In the genomic region with DNA sequence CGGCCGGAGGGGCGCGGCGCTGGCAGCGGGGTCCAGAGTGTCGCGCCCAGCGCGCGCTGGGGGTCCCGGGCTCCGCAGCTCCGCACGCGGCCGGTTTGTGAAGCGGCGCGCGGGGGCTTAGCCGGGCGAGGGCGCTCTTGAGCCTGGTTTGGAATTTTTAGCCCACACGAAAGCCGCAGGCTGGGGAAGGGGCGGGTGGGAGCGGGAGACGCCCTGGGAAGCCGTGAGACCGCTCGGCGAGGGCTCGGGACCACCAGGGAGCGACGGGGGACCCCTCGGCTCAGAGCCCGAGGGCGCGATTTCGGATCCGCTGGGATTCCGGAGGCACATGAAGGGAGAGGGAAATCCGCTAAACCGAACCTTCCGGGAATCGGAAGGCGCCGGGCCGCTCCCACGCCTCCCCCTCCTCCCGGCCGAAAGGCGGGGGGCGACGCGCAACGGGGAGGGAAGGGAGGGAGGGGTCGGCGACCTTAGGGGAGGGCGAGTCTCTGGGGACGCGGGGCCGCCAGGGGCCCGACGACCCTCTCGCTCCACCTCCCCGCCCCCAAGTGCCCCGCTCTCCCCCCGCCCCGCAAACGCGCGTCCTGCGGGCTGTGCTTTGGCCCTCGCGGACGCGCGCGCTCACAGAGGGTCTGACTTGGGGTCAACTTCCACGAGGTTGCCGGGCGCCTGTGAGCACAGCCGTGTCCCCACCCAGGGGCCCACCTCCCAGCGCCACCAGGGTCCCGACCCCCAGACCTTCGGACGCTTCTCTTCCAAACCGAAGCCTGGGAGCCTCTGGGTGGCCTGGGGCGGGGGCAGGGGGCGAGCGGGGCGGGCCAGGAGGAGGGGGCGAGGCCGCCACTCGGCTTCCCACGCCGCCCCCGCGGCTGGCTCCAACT, we compare ENCODE assay signal across 8 cellular contexts. TPM values are rescaled to one million over a fixed set of nuclear protein-coding genes. Genes with fewer than 3 reads are reported as not detected.
DNase-seq lines count a peak whose midpoint lies in the region; ATAC-seq and TF ChIP-seq lines count a peak whose summit lies in the region.

No MANE protein-coding gene starts in this region.

- no peaks in the 10 kb centered on the region for H3K9me2 ChIP-seq in neural cell (ENCODE audit: insufficient read depth, low read length)

- H3K9me3 ChIP-seq in neural cell (ENCODE audit: low read length) (no peaks in the 10 kb centered on the region), subcutaneous abdominal adipose tissue (ENCODE audit: control insufficient read depth in 5 of 5, low read length in 5 of 5) (peaks cover 0 to 3% (median 0%) of the 10 kb centered on the region in 5 donors)

- H3K36me3 ChIP-seq in neural cell (ENCODE audit: insufficient read depth, low read length) (no peaks in the 10 kb centered on the region), subcutaneous abdominal adipose tissue (ENCODE audit: control insufficient read depth in 5 of 5, insufficient read depth in 5 of 5, low read length in 5 of 5) (no peaks in the 10 kb centered on the region)

- H3K4me2 ChIP-seq in neural cell (ENCODE audit: low read length) = no peak overlapping the region

- no peaks in the 10 kb centered on the region for H4K20me1 ChIP-seq in neural cell (ENCODE audit: insufficient read depth)

- peaks cover 50% of the 10 kb centered on the region for H3K27me3 Mint-ChIP-seq in activated T-cell treated with anti-CD3 and anti-CD28 coated beads, Interleukin-2, amount 50 U/mL, for 24 hours

- H3K27me3 ChIP-seq in neural cell (ENCODE audit: insufficient read depth, low read depth, low read length) = peaks cover 18% of the 10 kb centered on the region
- peaks cover 15 to 42% (median 38%) of the 10 kb centered on the region in 5 donors for H3K27me3 ChIP-seq in subcutaneous abdominal adipose tissue (ENCODE audit: control insufficient read depth in 5 of 5, insufficient read depth in 4 of 5, low read length in 5 of 5)

- H3K79me2 ChIP-seq in neural cell (replicated peaks; ENCODE audit: insufficient read depth, low read length) = no peaks in the 10 kb centered on the region

- H3K4me1 Mint-ChIP-seq in activated T-cell treated with anti-CD3 and anti-CD28 coated beads, Interleukin-2, amount 50 U/mL, for 24 hours (ENCODE audit: low read depth) = peaks cover 12% of the 10 kb centered on the region

- no peak overlapping the region for H2AFZ ChIP-seq in neural cell (ENCODE audit: low read depth, low read length)

- ATAC-seq in HG03354 (IDR thresholded peaks at IDR 0.05; ENCODE audit: poor library complexity, severe bottlenecking, unreplicated experiment) = no peak

- H3K4me1 ChIP-seq in subcutaneous abdominal adipose tissue (ENCODE audit: control insufficient read depth in 5 of 5, insufficient read depth in 5 of 5, low read length in 5 of 5) = peaks cover 0 to 32% (median 22%) of the 10 kb centered on the region in 5 donors

- H3K27ac Mint-ChIP-seq in activated T-cell treated with anti-CD3 and anti-CD28 coated beads, Interleukin-2, amount 50 U/mL, for 24 hours = no peak overlapping the region

- peak; percentile 91 for TF ChIP-seq RAD21 in neural cell (conservative IDR thresholded peaks at IDR 0.05)

- H3F3A ChIP-seq in neural cell (ENCODE audit: insufficient read depth, low read length, poor library complexity, severe bottlenecking) = no peaks in the 10 kb centered on the region

- H3K4me3 ChIP-seq in neural cell (ENCODE audit: low read length) = peak overlapping the region; percentile 91
- H3K4me3 ChIP-seq in subcutaneous abdominal adipose tissue (ENCODE audit: low read depth in 1 of 5, low read length in 5 of 5) = peak overlapping the region in 4 of 5 donors; percentile 55 to 70 (median 68)

- H3K27ac ChIP-seq in neural cell (ENCODE audit: low read length) (peak overlapping the region; percentile 12), subcutaneous abdominal adipose tissue (ENCODE audit: low read depth, low read length) (no peak overlapping the region)

- peak overlapping the region; percentile 29 for H3K4me3 Mint-ChIP-seq in activated T-cell treated with anti-CD3 and anti-CD28 coated beads, Interleukin-2, amount 50 U/mL, for 24 hours

- peak; percentile 27 for TF ChIP-seq EP300 in neural cell (conservative IDR thresholded peaks at IDR 0.05; ENCODE audit: poor library complexity, severe bottlenecking)

- H3K9me3 Mint-ChIP-seq in activated T-cell treated with anti-CD3 and anti-CD28 coated beads, Interleukin-2, amount 50 U/mL, for 24 hours = no peaks in the 10 kb centered on the region

- peak; percentile 93 for TF ChIP-seq CTCF in neural cell (IDR thresholded peaks at IDR 0.05; ENCODE audit: poor library complexity, severe bottlenecking)

- DNase-seq in NCI-H1436 (lab: John Stamatoyannopoulos, UW) (peak; percentile 46), NCI-H1436 treated with DMSO at 0.1 percent for 48 hours (lab: John Stamatoyannopoulos, UW) (no peak), NCI-H460 (ENCODE audit: extremely low read depth, low read depth) (peak; percentile 44), fibroblast of peridontal ligament (ENCODE audit: extremely low read depth) (peak; percentile 61)
- DNase-seq in activated T-cell treated with anti-CD3 and anti-CD28 coated beads, Interleukin-2, amount 50 U/mL, for 24 hours = peak; percentile 77

- peak overlapping the region; percentile 75 for H3K9ac ChIP-seq in neural cell (ENCODE audit: low read length)
- peak overlapping the region in 3 of 5 donors; percentile 48 to 66 (median 55) for H3K9ac ChIP-seq in subcutaneous abdominal adipose tissue (ENCODE audit: low read length in 5 of 5)

- no peaks in the 10 kb centered on the region for H3K36me3 Mint-ChIP-seq in activated T-cell treated with anti-CD3 and anti-CD28 coated beads, Interleukin-2, amount 50 U/mL, for 24 hours (ENCODE audit: low read depth)

TF ChIP-seq in neural cell, 6 proteins besides CTCF, POLR2A, EP300 and RAD21:
- TF ChIP-seq MXI1 (conservative IDR thresholded peaks at IDR 0.05; ENCODE audit: poor library complexity, severe bottlenecking) (peak; percentile 69), SMC3 (conservative IDR thresholded peaks at IDR 0.05; ENCODE audit: poor library complexity) (peak; percentile 88), POLR2AphosphoS5 (IDR thresholded peaks at IDR 0.05) (peak; percentile 45), EZH2 (IDR thresholded peaks at IDR 0.05; ENCODE audit: borderline replicate concordance, insufficient read depth, low read length, poor library complexity, severe bottlenecking) (no peak), TAF1 (IDR thresholded peaks at IDR 0.05; ENCODE audit: low read depth) (peak; percentile 6)
- TF ChIP-seq, protein P1, sequence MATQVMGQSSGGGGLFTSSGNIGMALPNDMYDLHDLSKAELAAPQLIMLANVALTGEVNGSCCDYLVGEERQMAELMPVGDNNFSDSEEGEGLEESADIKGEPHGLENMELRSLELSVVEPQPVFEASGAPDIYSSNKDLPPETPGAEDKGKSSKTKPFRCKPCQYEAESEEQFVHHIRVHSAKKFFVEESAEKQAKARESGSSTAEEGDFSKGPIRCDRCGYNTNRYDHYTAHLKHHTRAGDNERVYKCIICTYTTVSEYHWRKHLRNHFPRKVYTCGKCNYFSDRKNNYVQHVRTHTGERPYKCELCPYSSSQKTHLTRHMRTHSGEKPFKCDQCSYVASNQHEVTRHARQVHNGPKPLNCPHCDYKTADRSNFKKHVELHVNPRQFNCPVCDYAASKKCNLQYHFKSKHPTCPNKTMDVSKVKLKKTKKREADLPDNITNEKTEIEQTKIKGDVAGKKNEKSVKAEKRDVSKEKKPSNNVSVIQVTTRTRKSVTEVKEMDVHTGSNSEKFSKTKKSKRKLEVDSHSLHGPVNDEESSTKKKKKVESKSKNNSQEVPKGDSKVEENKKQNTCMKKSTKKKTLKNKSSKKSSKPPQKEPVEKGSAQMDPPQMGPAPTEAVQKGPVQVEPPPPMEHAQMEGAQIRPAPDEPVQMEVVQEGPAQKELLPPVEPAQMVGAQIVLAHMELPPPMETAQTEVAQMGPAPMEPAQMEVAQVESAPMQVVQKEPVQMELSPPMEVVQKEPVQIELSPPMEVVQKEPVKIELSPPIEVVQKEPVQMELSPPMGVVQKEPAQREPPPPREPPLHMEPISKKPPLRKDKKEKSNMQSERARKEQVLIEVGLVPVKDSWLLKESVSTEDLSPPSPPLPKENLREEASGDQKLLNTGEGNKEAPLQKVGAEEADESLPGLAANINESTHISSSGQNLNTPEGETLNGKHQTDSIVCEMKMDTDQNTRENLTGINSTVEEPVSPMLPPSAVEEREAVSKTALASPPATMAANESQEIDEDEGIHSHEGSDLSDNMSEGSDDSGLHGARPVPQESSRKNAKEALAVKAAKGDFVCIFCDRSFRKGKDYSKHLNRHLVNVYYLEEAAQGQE (IDR thresholded peaks at IDR 0.05; ENCODE audit: borderline replicate concordance) = no peak

RNA-seq across cellular contexts. Expression of gene ELFN1, which starts 5.1 kb away (rescaled TPM):
- total RNA-seq in NCI-H460 (2014; rRNA removed; shearing (Covaris generic)) = 1.3 and 1.8 TPM in 2 replicates
- 1.2 and 2.8 TPM in 2 replicates for polyA plus RNA-seq in NCI-H460 (2014; cell fraction: nucleus; rRNA removed)
- polyA plus RNA-seq in neural cell = 11.8 and 13.9 TPM in 2 replicates
- polyA minus RNA-seq in neural cell = 14.5 and 15.8 TPM in 2 replicates
